ENCODE assay signal across 38 cellular contexts in the genomic region with DNA sequence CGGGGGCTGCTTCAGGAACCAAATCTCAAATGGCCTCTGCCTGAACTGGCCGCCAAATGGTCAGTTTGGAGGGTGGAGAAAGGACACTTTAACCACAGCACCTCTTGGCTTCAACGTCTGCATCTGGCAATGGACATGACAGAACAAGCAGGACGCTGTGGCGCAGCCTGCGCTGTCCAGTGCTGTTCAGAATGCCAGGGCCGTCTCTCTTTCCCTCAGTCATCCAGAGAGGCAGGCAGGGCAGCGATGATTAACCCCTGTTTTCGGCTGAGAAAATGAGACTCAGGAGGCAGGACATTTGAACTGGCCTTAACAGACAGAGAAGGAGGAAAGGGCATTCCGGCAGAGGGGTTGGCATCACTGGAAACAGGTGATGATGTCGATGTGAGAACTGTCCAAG. TPM values are rescaled to one million over a fixed set of nuclear protein-coding genes. Genes with fewer than 3 reads are reported as not detected.
"Had no signal": no experiment of that assay in that cellular context is flagged by ENCODE, and none has a peak within 500 bp of the region (broad histone marks: within the 10 kb centered on the region; RNA-seq: fewer than 3 reads in every experiment).

No MANE protein-coding gene starts in this region.

- H3K36me3 Mint-ChIP-seq: activated CD4-positive, alpha-beta memory T cell treated with anti-CD3 and anti-CD28 coated beads for 36 hours; activated naive CD4-positive, alpha-beta T cell treated with anti-CD3 and anti-CD28 coated beads, Interleukin-2, amount 10 ng/mL, durations not matched to agents 7 days and 5 days; activated naive CD4-positive, alpha-beta T cell treated with anti-CD3 and anti-CD28 coated beads, Interleukin-2, amount 50 U/mL, for 24 hours; activated naive CD8-positive, alpha-beta T cell; activated naive CD8-positive, alpha-beta T cell treated with anti-CD3 and anti-CD28 coated beads, Interleukin-2, amount 10 ng/mL, durations not matched to agents 7 days and 5 days; brain had no signal

- DNase-seq: activated B cell treated with CpG ODN at 0.5 μM for 24 hours; activated CD4-positive, alpha-beta memory T cell treated with anti-CD3 and anti-CD28 coated beads for 36 hours; activated CD4-positive, alpha-beta T cell treated with anti-CD3 and anti-CD28 coated beads for 4 hours; activated CD4-positive, alpha-beta T cell treated with anti-CD3 and anti-CD28 coated beads, Interleukin-2, amount 10 ng/mL, durations not matched to agents 24 days and 14 days; activated CD4-positive, alpha-beta T cell treated with anti-CD3 and anti-CD28 coated beads, Interleukin-2, amount 50 U/mL, for 1 hour; activated CD4-positive, alpha-beta T cell treated with anti-CD3 and anti-CD28 coated beads, Interleukin-2, amount 50 U/mL, for 4 hours; activated CD4-positive, CD25-positive, alpha-beta regulatory T cell treated with anti-CD3 and anti-CD28 coated beads, Interleukin-2, amount 50 U/mL, for 72 hours; activated CD8-positive, alpha-beta memory T cell treated with anti-CD3 and anti-CD28 coated beads, Interleukin-2, amount 50 U/mL, for 4 hours; activated CD8-positive, alpha-beta T cell treated with anti-CD3 and anti-CD28 coated beads for 36 hours; activated effector memory CD4-positive, alpha-beta T cell treated with anti-CD3 and anti-CD28 coated beads, Interleukin-2, amount 50 U/mL, for 16 hours; activated gamma-delta T cell treated with Interleukin-2 at 50 U/mL for 16 hours; activated naive CD4-positive, alpha-beta T cell treated with anti-CD3 and anti-CD28 coated beads, Interleukin-2, amount 10 ng/mL, durations not matched to agents 7 days and 5 days; activated naive CD4-positive, alpha-beta T cell treated with Interleukin-2 at 50 U/mL for 16 hours; activated naive CD8-positive, alpha-beta T cell treated with anti-CD3 and anti-CD28 coated beads, Interleukin-2, amount 10 ng/mL, durations not matched to agents 7 days and 5 days; activated naive CD8-positive, alpha-beta T cell treated with anti-CD3 and anti-CD28 coated beads, Interleukin-2, amount 50 U/mL, for 24 hours; activated T-cell treated with anti-CD3 and anti-CD28 coated beads for 4 hours; activated T-cell treated with anti-CD3 and anti-CD28 coated beads, Interleukin-2, amount 50 U/mL, for 1 hour; activated T-cell treated with anti-CD3 and anti-CD28 coated beads, Interleukin-2, amount 50 U/mL, for 4 hours; activated T-cell treated with anti-CD3 and anti-CD28 coated beads, Interleukin-2, amount 50 U/mL, for 72 hours; amygdala; anterior cingulate cortex; caudate nucleus; cerebellar nuclear complex; T-helper 1 cell; T-helper 2 cell; T-helper 9 cell had no signal

- H3K4me1 ChIP-seq: ascending aorta had no signal

- H3K27ac Mint-ChIP-seq: activated B cell treated with CpG ODN at 0.5 μM for 24 hours; activated CD4-positive, alpha-beta memory T cell treated with anti-CD3 and anti-CD28 coated beads for 36 hours; activated CD4-positive, alpha-beta T cell treated with anti-CD3 and anti-CD28 coated beads, Interleukin-2, amount 10 ng/mL, durations not matched to agents 24 days and 14 days; activated CD8-positive, alpha-beta T cell treated with anti-CD3 and anti-CD28 coated beads for 36 hours; activated naive CD4-positive, alpha-beta T cell treated with anti-CD3 and anti-CD28 coated beads, Interleukin-2, amount 10 ng/mL, durations not matched to agents 7 days and 5 days; activated naive CD4-positive, alpha-beta T cell treated with anti-CD3 and anti-CD28 coated beads, Interleukin-2, amount 50 U/mL, for 24 hours; activated naive CD8-positive, alpha-beta T cell; activated naive CD8-positive, alpha-beta T cell treated with anti-CD3 and anti-CD28 coated beads, Interleukin-2, amount 10 ng/mL, durations not matched to agents 7 days and 5 days; activated naive CD8-positive, alpha-beta T cell treated with anti-CD3 and anti-CD28 coated beads, Interleukin-2, amount 50 U/mL, for 24 hours; activated T-cell treated with anti-CD3 and anti-CD28 coated beads, Interleukin-2, amount 50 U/mL, for 72 hours; activated T-helper 1 cell treated with anti-CD3 and anti-CD28 coated beads, Interleukin-12 subunit alpha, Interleukin-12 subunit beta, Interleukin-2, Interleukin-4 antibody, amounts not matched to agents 30 ng/mL and 10 ng/mL and 1 ng/mL, durations not matched to agents 14 hours and 24 hours and 36 hours; activated T-helper 17 cell treated with anti-CD3 and anti-CD28 coated beads, Interleukin-2, amount 50 U/mL, for 72 hours; T-helper 1 cell treated with Interleukin-12 subunit alpha and Interleukin-12 subunit beta and Interleukin-4 antibody, amounts not matched to agents 30 μg/mL and 1 μg/mL, for 36 hours; T-helper 2 cell treated with Interferon-gamma antibody and Interleukin-4, amounts not matched to agents 5 μg/mL and 100 μg/mL, for 36 hours had no signal

- H3K4me3 ChIP-seq: ascending aorta, cardiac muscle cell had no signal

- H3K4me3 Mint-ChIP-seq: activated B cell treated with CpG ODN at 0.5 μM for 24 hours; activated CD4-positive, alpha-beta memory T cell treated with anti-CD3 and anti-CD28 coated beads for 36 hours; activated CD4-positive, alpha-beta T cell treated with anti-CD3 and anti-CD28 coated beads, Interleukin-2, amount 10 ng/mL, durations not matched to agents 24 days and 14 days; activated CD8-positive, alpha-beta T cell treated with anti-CD3 and anti-CD28 coated beads for 36 hours; activated naive CD4-positive, alpha-beta T cell treated with anti-CD3 and anti-CD28 coated beads, Interleukin-2, amount 10 ng/mL, durations not matched to agents 7 days and 5 days; activated naive CD4-positive, alpha-beta T cell treated with anti-CD3 and anti-CD28 coated beads, Interleukin-2, amount 50 U/mL, for 24 hours; activated naive CD8-positive, alpha-beta T cell; activated naive CD8-positive, alpha-beta T cell treated with anti-CD3 and anti-CD28 coated beads, Interleukin-2, amount 10 ng/mL, durations not matched to agents 7 days and 5 days; activated naive CD8-positive, alpha-beta T cell treated with anti-CD3 and anti-CD28 coated beads, Interleukin-2, amount 50 U/mL, for 24 hours; activated T-cell treated with anti-CD3 and anti-CD28 coated beads, Interleukin-2, amount 50 U/mL, for 4 hours; activated T-cell treated with anti-CD3 and anti-CD28 coated beads, Interleukin-2, amount 50 U/mL, for 72 hours; activated T-helper 1 cell treated with anti-CD3 and anti-CD28 coated beads, Interleukin-12 subunit alpha, Interleukin-12 subunit beta, Interleukin-2, Interleukin-4 antibody, amounts not matched to agents 30 ng/mL and 10 ng/mL and 1 ng/mL, durations not matched to agents 14 hours and 24 hours and 36 hours; activated T-helper 17 cell treated with anti-CD3 and anti-CD28 coated beads, Interleukin-2, amount 50 U/mL, for 72 hours; brain; central memory CD8-positive, alpha-beta T cell; T-helper 1 cell treated with Interleukin-12 subunit alpha and Interleukin-12 subunit beta and Interleukin-4 antibody, amounts not matched to agents 30 μg/mL and 1 μg/mL, for 36 hours; T-helper 2 cell treated with Interferon-gamma antibody and Interleukin-4, amounts not matched to agents 5 μg/mL and 100 μg/mL, for 36 hours had no signal

- H3K36me3 ChIP-seq: ascending aorta, cardiac muscle cell had no signal

- H3K4me1 Mint-ChIP-seq: activated B cell treated with CpG ODN at 0.5 μM for 24 hours; activated CD4-positive, alpha-beta T cell treated with anti-CD3 and anti-CD28 coated beads, Interleukin-2, amount 10 ng/mL, durations not matched to agents 24 days and 14 days; activated naive CD4-positive, alpha-beta T cell treated with anti-CD3 and anti-CD28 coated beads, Interleukin-2, amount 10 ng/mL, durations not matched to agents 7 days and 5 days; activated naive CD4-positive, alpha-beta T cell treated with anti-CD3 and anti-CD28 coated beads, Interleukin-2, amount 50 U/mL, for 24 hours; activated naive CD8-positive, alpha-beta T cell treated with anti-CD3 and anti-CD28 coated beads, Interleukin-2, amount 10 ng/mL, durations not matched to agents 7 days and 5 days; activated naive CD8-positive, alpha-beta T cell treated with anti-CD3 and anti-CD28 coated beads, Interleukin-2, amount 50 U/mL, for 24 hours; activated T-helper 17 cell treated with anti-CD3 and anti-CD28 coated beads, Interleukin-2, amount 50 U/mL, for 72 hours; central memory CD8-positive, alpha-beta T cell had no signal

- H3K27me3 ChIP-seq: ascending aorta, cardiac muscle cell had no signal

- H3K9me3 ChIP-seq: ascending aorta had no signal

- H3K9me3 Mint-ChIP-seq: activated B cell treated with CpG ODN at 0.5 μM for 24 hours; activated CD4-positive, alpha-beta memory T cell treated with anti-CD3 and anti-CD28 coated beads for 36 hours; activated CD4-positive, alpha-beta T cell treated with anti-CD3 and anti-CD28 coated beads, Interleukin-2, amount 10 ng/mL, durations not matched to agents 24 days and 14 days; activated CD8-positive, alpha-beta T cell treated with anti-CD3 and anti-CD28 coated beads for 36 hours; activated naive CD4-positive, alpha-beta T cell treated with anti-CD3 and anti-CD28 coated beads, Interleukin-2, amount 10 ng/mL, durations not matched to agents 7 days and 5 days; activated naive CD4-positive, alpha-beta T cell treated with anti-CD3 and anti-CD28 coated beads, Interleukin-2, amount 50 U/mL, for 24 hours; activated naive CD8-positive, alpha-beta T cell treated with anti-CD3 and anti-CD28 coated beads, Interleukin-2, amount 10 ng/mL, durations not matched to agents 7 days and 5 days; activated naive CD8-positive, alpha-beta T cell treated with anti-CD3 and anti-CD28 coated beads, Interleukin-2, amount 50 U/mL, for 24 hours; activated T-cell treated with anti-CD3 and anti-CD28 coated beads, Interleukin-2, amount 50 U/mL, for 4 hours; activated T-cell treated with anti-CD3 and anti-CD28 coated beads, Interleukin-2, amount 50 U/mL, for 72 hours; activated T-helper 1 cell treated with anti-CD3 and anti-CD28 coated beads, Interleukin-12 subunit alpha, Interleukin-12 subunit beta, Interleukin-2, Interleukin-4 antibody, amounts not matched to agents 30 ng/mL and 10 ng/mL and 1 ng/mL, durations not matched to agents 14 hours and 24 hours and 36 hours; activated T-helper 17 cell treated with anti-CD3 and anti-CD28 coated beads, Interleukin-2, amount 50 U/mL, for 72 hours; brain; central memory CD8-positive, alpha-beta T cell; T-helper 1 cell treated with Interleukin-12 subunit alpha and Interleukin-12 subunit beta and Interleukin-4 antibody, amounts not matched to agents 30 μg/mL and 1 μg/mL, for 36 hours; T-helper 2 cell treated with Interferon-gamma antibody and Interleukin-4, amounts not matched to agents 5 μg/mL and 100 μg/mL, for 36 hours had no signal

- ATAC-seq: activated CD8-positive, alpha-beta T cell treated with anti-CD3 and anti-CD28 coated beads for 36 hours; activated naive CD8-positive, alpha-beta T cell treated with anti-CD3 and anti-CD28 coated beads, Interleukin-2, amount 50 U/mL, for 24 hours; activated T-cell treated with anti-CD3 and anti-CD28 coated beads, Interleukin-2, amount 50 U/mL, for 4 hours; activated T-cell treated with anti-CD3 and anti-CD28 coated beads, Interleukin-2, amount 50 U/mL, for 72 hours; activated T-helper 17 cell treated with anti-CD3 and anti-CD28 coated beads, Interleukin-2, amount 50 U/mL, for 72 hours had no signal

- H3K27ac ChIP-seq: ascending aorta, cardiac muscle cell, VCaP had no signal

RNA-seq across cellular contexts. Expression of gene GLIS1, which starts 48.6 kb away (rescaled TPM):
- total RNA-seq: activated B cell treated with CpG ODN at 0.5 μM for 24 hours; activated CD4-positive, alpha-beta memory T cell treated with anti-CD3 and anti-CD28 coated beads for 36 hours; activated CD4-positive, alpha-beta T cell treated with anti-CD3 and anti-CD28 coated beads, Interleukin-2, amount 10 ng/mL, durations not matched to agents 24 days and 14 days; activated CD8-positive, alpha-beta memory T cell treated with anti-CD3 and anti-CD28 coated beads for 36 hours; activated CD8-positive, alpha-beta T cell treated with anti-CD3 and anti-CD28 coated beads for 36 hours; activated naive CD8-positive, alpha-beta T cell treated with anti-CD3 and anti-CD28 coated beads, Interleukin-2, amount 10 ng/mL, durations not matched to agents 7 days and 5 days; activated T-cell treated with anti-CD3 and anti-CD28 coated beads, Interleukin-2, amount 50 U/mL, for 4 hours; activated T-cell treated with anti-CD3 and anti-CD28 coated beads, Interleukin-2, amount 50 U/mL, for 72 hours; activated T-helper 17 cell treated with anti-CD3 and anti-CD28 coated beads, Interleukin-2, amount 50 U/mL, for 72 hours; ascending aorta had no signal
